In genomic region chr10:91034042-91034441, GRCh38 we compare ENCODE assay signal across 1 cellular context.
TF ChIP-seq lines count a peak whose summit lies in the region.

No MANE protein-coding gene starts in this region.

TF ChIP-seq in HepG2, 621 proteins besides CTCF, POLR2A, EP300 and RAD21 (continued from another document):
- TF ChIP-seq EZH2 (conservative IDR thresholded peaks at IDR 0.05; ENCODE audit: low read depth, low read length) (no peak), RCOR2 (CRISPR knock-in tag; IDR thresholded peaks at IDR 0.05) (no peak), RFX5 (IDR thresholded peaks at IDR 0.05; ENCODE audit: low read depth, low read length) (no peak), CERS6 (CRISPR knock-in tag; IDR thresholded peaks at IDR 0.05) (no peak), NKX3-1 (CRISPR knock-in tag; IDR thresholded peaks at IDR 0.05) (no peak), CBX5 (CRISPR knock-in tag; IDR thresholded peaks at IDR 0.05; ENCODE audit: borderline replicate concordance) (no peak), ZSCAN20 (CRISPR knock-in tag; IDR thresholded peaks at IDR 0.05; ENCODE audit: borderline replicate concordance) (no peak), MIXL1 (CRISPR knock-in tag; IDR thresholded peaks at IDR 0.05) (no peak), RFXAP (CRISPR knock-in tag; IDR thresholded peaks at IDR 0.05; ENCODE audit: borderline replicate concordance) (no peak)
- TF ChIP-seq, protein P1, sequence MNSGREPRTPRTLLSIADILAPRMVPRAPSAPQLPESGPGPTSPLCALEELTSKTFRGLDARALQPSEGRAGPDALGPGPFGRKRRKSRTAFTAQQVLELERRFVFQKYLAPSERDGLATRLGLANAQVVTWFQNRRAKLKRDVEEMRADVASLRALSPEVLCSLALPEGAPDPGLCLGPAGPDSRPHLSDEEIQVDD (CRISPR knock-in tag; IDR thresholded peaks at IDR 0.05; ENCODE audit: borderline replicate concordance), result no peak
- TF ChIP-seq, protein P2, sequence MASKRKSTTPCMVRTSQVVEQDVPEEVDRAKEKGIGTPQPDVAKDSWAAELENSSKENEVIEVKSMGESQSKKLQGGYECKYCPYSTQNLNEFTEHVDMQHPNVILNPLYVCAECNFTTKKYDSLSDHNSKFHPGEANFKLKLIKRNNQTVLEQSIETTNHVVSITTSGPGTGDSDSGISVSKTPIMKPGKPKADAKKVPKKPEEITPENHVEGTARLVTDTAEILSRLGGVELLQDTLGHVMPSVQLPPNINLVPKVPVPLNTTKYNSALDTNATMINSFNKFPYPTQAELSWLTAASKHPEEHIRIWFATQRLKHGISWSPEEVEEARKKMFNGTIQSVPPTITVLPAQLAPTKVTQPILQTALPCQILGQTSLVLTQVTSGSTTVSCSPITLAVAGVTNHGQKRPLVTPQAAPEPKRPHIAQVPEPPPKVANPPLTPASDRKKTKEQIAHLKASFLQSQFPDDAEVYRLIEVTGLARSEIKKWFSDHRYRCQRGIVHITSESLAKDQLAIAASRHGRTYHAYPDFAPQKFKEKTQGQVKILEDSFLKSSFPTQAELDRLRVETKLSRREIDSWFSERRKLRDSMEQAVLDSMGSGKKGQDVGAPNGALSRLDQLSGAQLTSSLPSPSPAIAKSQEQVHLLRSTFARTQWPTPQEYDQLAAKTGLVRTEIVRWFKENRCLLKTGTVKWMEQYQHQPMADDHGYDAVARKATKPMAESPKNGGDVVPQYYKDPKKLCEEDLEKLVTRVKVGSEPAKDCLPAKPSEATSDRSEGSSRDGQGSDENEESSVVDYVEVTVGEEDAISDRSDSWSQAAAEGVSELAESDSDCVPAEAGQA (IDR thresholded peaks at IDR 0.05; ENCODE audit: low read depth), result no peak
- TF ChIP-seq, protein P2 (CRISPR knock-in tag; IDR thresholded peaks at IDR 0.05; ENCODE audit: borderline replicate concordance), result no peak
